ENCODE assay signal across 8 cellular contexts in the genomic region with DNA sequence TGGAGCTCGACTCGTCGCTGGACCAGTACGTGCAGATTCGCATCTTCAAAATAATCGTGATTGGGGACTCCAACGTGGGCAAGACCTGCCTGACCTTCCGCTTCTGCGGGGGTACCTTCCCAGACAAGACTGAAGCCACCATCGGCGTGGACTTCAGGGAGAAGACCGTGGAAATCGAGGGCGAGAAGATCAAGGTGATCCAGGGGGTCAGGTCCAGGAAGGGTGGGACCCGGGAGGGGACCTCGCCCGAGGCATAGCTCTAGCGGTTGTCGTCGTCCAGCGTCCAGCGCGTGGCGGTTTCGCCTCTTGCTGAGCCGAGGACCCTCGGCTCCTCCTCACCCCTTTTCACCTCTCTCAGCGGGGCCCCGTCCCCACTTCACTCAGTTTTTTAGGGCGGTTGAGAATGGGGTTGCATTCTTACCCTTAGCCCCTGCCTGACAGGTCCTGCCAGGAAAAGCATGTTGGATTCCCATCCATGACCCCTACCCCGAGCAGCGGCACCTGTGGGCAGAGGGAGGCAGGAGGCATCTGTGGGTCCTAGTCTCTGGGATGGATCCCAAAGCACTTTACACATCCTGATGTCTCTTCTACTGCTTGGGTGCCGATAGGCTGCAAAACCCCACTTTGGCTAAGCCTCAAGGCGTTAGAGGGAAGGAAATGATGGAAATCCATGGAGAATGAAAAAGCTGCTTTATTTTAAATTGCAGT. TPM values are rescaled to one million over a fixed set of nuclear protein-coding genes. Genes with fewer than 3 reads are reported as not detected.
DNase-seq lines count a peak whose midpoint lies in the region; FAIRE-seq and TF ChIP-seq lines count a peak whose summit lies in the region.

No MANE protein-coding gene starts in this region.

- H2AFZ ChIP-seq in GM23248 = peak overlapping the region; percentile 81

- H3K4me3 ChIP-seq in GM23248 (peak overlapping the region; percentile 64), SK-N-MC (peak overlapping the region; percentile 69), fibroblast of villous mesenchyme (ENCODE audit: low read depth, low read length) (peak overlapping the region; percentile 59), skeletal muscle cell (ENCODE audit: low read depth, low read length) (peak overlapping the region; percentile 49)

- H3K36me3 ChIP-seq in GM23248 (ENCODE audit: low read depth) (no peaks in the 10 kb centered on the region), SK-N-MC (ENCODE audit: insufficient read depth, low read length) (no peaks in the 10 kb centered on the region)

- no peaks in the 10 kb centered on the region for H3K27me3 ChIP-seq in GM23248 (replicated peaks; ENCODE audit: insufficient read depth)

- H3K79me2 ChIP-seq in GM23248 (ENCODE audit: insufficient read depth) = no peaks in the 10 kb centered on the region

- 23 to 26% methylated on average over 20 to 33 of the region's 34 CpGs for WGBS in GM23248 (ENCODE audit: low coverage in 1 of 2, low lambda C conversion rate in 2 of 2, missing lambda C conversion rate in 2 of 2), 2 experiments

- peaks cover 17% of the 10 kb centered on the region for H3K4me1 ChIP-seq in GM23248 (ENCODE audit: insufficient read depth)

- H3K9me3 ChIP-seq in GM23248 (ENCODE audit: low read depth) (no peaks in the 10 kb centered on the region), SK-N-MC (ENCODE audit: low read depth, low read length) (no peaks in the 10 kb centered on the region)

- H3K9ac ChIP-seq in GM23248 = peak overlapping the region; percentile 87
- H3K9ac ChIP-seq in SK-N-MC (ENCODE audit: insufficient read length) = no peak overlapping the region

- in situ Hi-C loops in GM23248 (cut with MboI) = no loop called here

- no peaks in the 10 kb centered on the region for H4K20me1 ChIP-seq in GM23248 (ENCODE audit: insufficient read depth)

- H3F3A ChIP-seq in GM23248 (ENCODE audit: insufficient read depth) = peaks cover 15% of the 10 kb centered on the region

- H3K9me2 ChIP-seq in GM23248 (ENCODE audit: insufficient read depth) = no peaks in the 10 kb centered on the region

- H3K27ac ChIP-seq in GM23248 = peak overlapping the region; percentile 99
- H3K27ac ChIP-seq in SK-N-MC = no peak overlapping the region

- H3K4me2 ChIP-seq in GM23248 (ENCODE audit: unreplicated experiment) = peak overlapping the region; percentile 48

- DNase-seq in GM23248 (no peak), SK-N-MC (ENCODE audit: low read depth, low spot score) (no peak), fibroblast of villous mesenchyme (ENCODE audit: low read depth) (no peak), skeletal muscle cell (ENCODE audit: low read depth) (no peak), RCC 7860 (ENCODE audit: low spot score) (no peak), NCI-H1105 treated with DMSO at 0.1 percent for 48 hours (lab: John Stamatoyannopoulos, UW) (no peak), hippocampal formation (lab: John Stamatoyannopoulos, UW) (no peak)
- DNase-seq in stimulated activated CD4-positive, alpha-beta T cell treated with anti-CD3 and anti-CD28 coated beads, Interleukin-4, amount 100 ng/mL, for 4 hours = no peak

- no peak for FAIRE-seq in RCC 7860 (lab: Jason Lieb, UNC)

- no peak for TF ChIP-seq CTCF in fibroblast of villous mesenchyme (IDR thresholded peaks at IDR 0.05; ENCODE audit: insufficient read depth, low read depth, low read length)

RNA-seq across cellular contexts. Expression of gene RAB33A, which starts 0.5 kb away (rescaled TPM):
- total RNA-seq in GM23248 (2014; rRNA removed; shearing (Covaris generic)) = 3.3 and 5.8 TPM in 2 replicates
- polyA plus RNA-seq in GM23248 (2016; fragmentation: Nextera tagmentation; extraction: Ambion mirVana) = 1.5 and 2.3 TPM in 2 replicates
- 1.3 and 3.5 TPM in 2 replicates for total RNA-seq in fibroblast of villous mesenchyme

RNA-seq across cellular contexts. Expression of gene AIFM1, which starts 6.6 kb away (rescaled TPM):
- 14.4 and 14.6 TPM in 2 replicates for total RNA-seq in GM23248 (2014; rRNA removed; shearing (Covaris generic))
- polyA plus RNA-seq in GM23248 (2016; fragmentation: Nextera tagmentation; extraction: Ambion mirVana) = 22.5 and 24.3 TPM in 2 replicates
- 13.5 and 16.0 TPM in 2 replicates for total RNA-seq in fibroblast of villous mesenchyme
